Comparison of ENCODE assay signal across 17 cellular contexts in genomic region chr17:59483860-59484259, GRCh38.
DNase-seq lines count a peak whose midpoint lies in the region; ATAC-seq and TF ChIP-seq lines count a peak whose summit lies in the region.
"Had no signal": no experiment of that assay in that cellular context is flagged by ENCODE, and none has a peak within 500 bp of the region (broad histone marks: within the 10 kb centered on the region; RNA-seq: fewer than 3 reads in every experiment).

No MANE protein-coding gene starts in this region.

- H3K27ac ChIP-seq in tibial artery (peak overlapping the region; percentile 60 to 70), uterus (no peak overlapping the region)

- H3K4me3 Mint-ChIP-seq in activated CD8-positive, alpha-beta memory T cell treated with anti-CD3 and anti-CD28 coated beads, Interleukin-2, amount 10 ng/mL, durations not matched to agents 7 days and 5 days = no peak overlapping the region
- no peak overlapping the region for H3K4me3 Mint-ChIP-seq in chondrocyte (ENCODE audit: unreplicated experiment)
- no peak overlapping the region for H3K4me3 Mint-ChIP-seq in T-cell

- DNase-seq in activated CD8-positive, alpha-beta memory T cell treated with anti-CD3 and anti-CD28 coated beads, Interleukin-2, amount 10 ng/mL, durations not matched to agents 7 days and 5 days = no peak
- DNase-seq in activated CD8-positive, alpha-beta memory T cell treated with anti-CD3 and anti-CD28 coated beads, Interleukin-2, amount 50 U/mL, for 48 hours = no peak
- DNase-seq in HEK293T (ENCODE audit: extremely low spot score) = no peak
- DNase-seq in chondrocyte (ENCODE audit: low spot score) = no peak
- DNase-seq in tibial artery = no peak
- DNase-seq in NCI-H446 treated with DMSO at 0.1 percent for 48 hours (lab: John Stamatoyannopoulos, UW) = no peak
- no peak for DNase-seq in T-cell
- no peak for DNase-seq in uterus
- DNase-seq: C1 segment of cervical spinal cord, DMS 273 treated with DMSO at 0.1 percent for 48 hours, H7, NCI-H1048, NCI-H1694, NCI-H345, NCI-H748 treated with DMSO at 0.1 percent for 48 hours, SHP77 treated with DMSO at 0.1 percent for 48 hours, SW 1271 had no signal

- H3K4me3 ChIP-seq in tibial artery = peak overlapping the region in 1 of 2 donors; percentile 35
- no peak overlapping the region for H3K4me3 ChIP-seq in uterus

- H3K27me3 Mint-ChIP-seq in activated CD8-positive, alpha-beta memory T cell treated with anti-CD3 and anti-CD28 coated beads, Interleukin-2, amount 10 ng/mL, durations not matched to agents 7 days and 5 days = peaks cover 27% of the 10 kb centered on the region
- H3K27me3 Mint-ChIP-seq in chondrocyte (ENCODE audit: low read depth) (peaks cover 4% of the 10 kb centered on the region), T-cell (peaks cover 7 to 12% of the 10 kb centered on the region in 2 donors)

- POLR2A ChIA-PET in HEK293T (lab: Yijun Ruan, JAX) = no interaction called here
- POLR2A ChIA-PET in T-cell (lab: Charles Lee) = no interaction called here

- no peaks in the 10 kb centered on the region for H3K9me3 ChIP-seq in tibial artery
- H3K9me3 ChIP-seq in uterus = no peaks in the 10 kb centered on the region

- H3K27me3 ChIP-seq in tibial artery (no peaks in the 10 kb centered on the region), uterus (no peaks in the 10 kb centered on the region)

- H3K36me3 ChIP-seq in tibial artery (no peaks in the 10 kb centered on the region), uterus (no peaks in the 10 kb centered on the region)

- ATAC-seq in activated CD8-positive, alpha-beta memory T cell treated with anti-CD3 and anti-CD28 coated beads, Interleukin-2, amount 10 ng/mL, durations not matched to agents 7 days and 5 days = peak; percentile 23
- ATAC-seq in T-cell (replicated peaks in 1 of 4) = no peak

- peaks cover 0 to 51% (median 0%) of the 10 kb centered on the region in 4 donors for H3K4me1 ChIP-seq in tibial artery
- no peaks in the 10 kb centered on the region for H3K4me1 ChIP-seq in uterus

- H3K27ac Mint-ChIP-seq in activated CD8-positive, alpha-beta memory T cell treated with anti-CD3 and anti-CD28 coated beads, Interleukin-2, amount 10 ng/mL, durations not matched to agents 7 days and 5 days = no peak overlapping the region
- H3K27ac Mint-ChIP-seq in chondrocyte (ENCODE audit: unreplicated experiment) (peak overlapping the region; percentile 71), T-cell (peak overlapping the region in 1 of 2 donors; percentile 47)

- TF ChIP-seq CTCF in chondrocyte (IDR thresholded peaks at IDR 0.05) (no peak), tibial artery (IDR thresholded peaks at IDR 0.05) (no peak), uterus (IDR thresholded peaks at IDR 0.05) (no peak)

- H3K36me3 Mint-ChIP-seq in activated CD8-positive, alpha-beta memory T cell treated with anti-CD3 and anti-CD28 coated beads, Interleukin-2, amount 10 ng/mL, durations not matched to agents 7 days and 5 days = peaks cover 4% of the 10 kb centered on the region
- H3K36me3 Mint-ChIP-seq in chondrocyte (ENCODE audit: low read depth) = peaks cover 1% of the 10 kb centered on the region
- no peaks in the 10 kb centered on the region for H3K36me3 Mint-ChIP-seq in T-cell

- H3K4me1 Mint-ChIP-seq in activated CD8-positive, alpha-beta memory T cell treated with anti-CD3 and anti-CD28 coated beads, Interleukin-2, amount 10 ng/mL, durations not matched to agents 7 days and 5 days = peaks cover 12% of the 10 kb centered on the region
- H3K4me1 Mint-ChIP-seq in chondrocyte (ENCODE audit: low read depth) (peaks cover 16% of the 10 kb centered on the region), T-cell (peaks cover 3 to 6% (median 6%) of the 10 kb centered on the region in 3 donors)

- H3K9me3 Mint-ChIP-seq in activated CD8-positive, alpha-beta memory T cell treated with anti-CD3 and anti-CD28 coated beads, Interleukin-2, amount 10 ng/mL, durations not matched to agents 7 days and 5 days (ENCODE audit: low read depth) = no peaks in the 10 kb centered on the region
- H3K9me3 Mint-ChIP-seq in chondrocyte (ENCODE audit: low read depth) = peaks cover 3% of the 10 kb centered on the region
- no peaks in the 10 kb centered on the region for H3K9me3 Mint-ChIP-seq in T-cell

- CTCF ChIA-PET in activated CD8-positive, alpha-beta memory T cell treated with anti-CD3 and anti-CD28 coated beads, Interleukin-2, amount 10 ng/mL, durations not matched to agents 7 days and 5 days (lab: Charles Lee) = interaction anchor here (0.7 kb wide), 2 partner anchors 12 to 38 kb away, joined by 3 read pairs; no protein-coding TSS in a partner anchor
- CTCF ChIA-PET in HEK293T (lab: Yijun Ruan, JAX) = no interaction called here
- CTCF ChIA-PET in T-cell (lab: Charles Lee) = interaction anchor here in 1 of 2 donors (0.6 kb wide), 1 partner anchor 599 kb away, joined by 5 read pairs; no protein-coding TSS in a partner anchor

- intact Hi-C loops in tibial artery (cut with DNase I; ENCODE audit: low total_unique reads) = no loop called here
- intact Hi-C loops in uterus (cut with DNase I; ENCODE audit: low total_unique reads) = no loop called here

- no peak for TF ChIP-seq POLR2A in uterus (IDR thresholded peaks at IDR 0.05)

TF ChIP-seq in HEK293T, 16 proteins besides CTCF, POLR2A, EP300 and RAD21:
- TF ChIP-seq FOXK2 (IDR thresholded peaks at IDR 0.05) (no peak), HDGF (IDR thresholded peaks at IDR 0.05; ENCODE audit: borderline replicate concordance) (no peak), ARNT (IDR thresholded peaks at IDR 0.05) (no peak), NFRKB (IDR thresholded peaks at IDR 0.05) (no peak), LEF1 (IDR thresholded peaks at IDR 0.05; ENCODE audit: borderline replicate concordance) (no peak), BHLHE40 (IDR thresholded peaks at IDR 0.05; ENCODE audit: borderline replicate concordance) (no peak), TARDBP (IDR thresholded peaks at IDR 0.05) (no peak), L3MBTL2 (conservative IDR thresholded peaks at IDR 0.05) (no peak), PKNOX1 (IDR thresholded peaks at IDR 0.05) (peak; percentile 29; the same call in 1 of the 2 replicates)

Comparison
In these comparisons a context has a peak if more than half of its experiments do, and no peak if none do; other contexts are left out.
1. H3K27ac ChIP-seq: peak in tibial artery (2 of 2); none in uterus (0 of 2).